In genomic region chr1:87840772-87841171, GRCh38 we compare ENCODE assay signal across 13 cellular contexts.
DNase-seq lines count a peak whose midpoint lies in the region; ATAC-seq and TF ChIP-seq lines count a peak whose summit lies in the region.
"Had no signal": no experiment of that assay in that cellular context is flagged by ENCODE, and none has a peak within 500 bp of the region (broad histone marks: within the 10 kb centered on the region; RNA-seq: fewer than 3 reads in every experiment).

No MANE protein-coding gene starts in this region.

- TF ChIP-seq CTCF in endothelial cell (IDR thresholded peaks at IDR 0.05; ENCODE audit: unreplicated experiment): no peak

- no peaks in the 10 kb centered on the region for H3K36me3 Mint-ChIP-seq in endothelial cell (ENCODE audit: low read depth, unreplicated experiment)

- no peaks in the 10 kb centered on the region for H3K4me1 Mint-ChIP-seq in endothelial cell (ENCODE audit: unreplicated experiment)

- H3K9me3 Mint-ChIP-seq in endothelial cell (ENCODE audit: unreplicated experiment): no peaks in the 10 kb centered on the region
- H3K9me3 Mint-ChIP-seq: activated naive CD4-positive, alpha-beta T cell treated with anti-CD3 and anti-CD28 coated beads for 36 hours had no signal

- DNase-seq in HUDEP-2 (lab: John Stamatoyannopoulos, UW; ENCODE audit: unreplicated experiment in 76 of 76) (no peak), ecto neural progenitor cell (ENCODE audit: low spot score) (no peak), endothelial cell (ENCODE audit: low spot score) (no peak), NCI-H187 (lab: John Stamatoyannopoulos, UW) (no peak)
- DNase-seq: activated naive CD4-positive, alpha-beta T cell treated with anti-CD3 and anti-CD28 coated beads for 36 hours; body of pancreas; MM.1S; NCI-H2081 treated with DMSO at 0.1 percent for 48 hours; RPMI8226 had no signal

- H3K4me3 Mint-ChIP-seq in endothelial cell (ENCODE audit: unreplicated experiment): no peak overlapping the region
- H3K4me3 Mint-ChIP-seq: activated naive CD4-positive, alpha-beta T cell treated with anti-CD3 and anti-CD28 coated beads for 36 hours had no signal

- no peak overlapping the region for H3K27ac Mint-ChIP-seq in endothelial cell (ENCODE audit: unreplicated experiment)
- H3K27ac Mint-ChIP-seq: activated naive CD4-positive, alpha-beta T cell treated with anti-CD3 and anti-CD28 coated beads for 36 hours had no signal

- ATAC-seq in GM18867 (IDR thresholded peaks at IDR 0.05; ENCODE audit: unreplicated experiment) (peak; percentile 84), GM21390 (IDR thresholded peaks at IDR 0.05; ENCODE audit: unreplicated experiment) (peak; percentile 92), HG02973 (IDR thresholded peaks at IDR 0.05; ENCODE audit: unreplicated experiment) (peak; percentile 98), HG03558 (IDR thresholded peaks at IDR 0.05; ENCODE audit: extremely low read depth, unreplicated experiment) (peak; percentile 87)
- ATAC-seq: body of pancreas had no signal

- H3K27me3 Mint-ChIP-seq in endothelial cell (ENCODE audit: unreplicated experiment): no peaks in the 10 kb centered on the region
